ENCODE assay signal across 14 cellular contexts in the genomic region with DNA sequence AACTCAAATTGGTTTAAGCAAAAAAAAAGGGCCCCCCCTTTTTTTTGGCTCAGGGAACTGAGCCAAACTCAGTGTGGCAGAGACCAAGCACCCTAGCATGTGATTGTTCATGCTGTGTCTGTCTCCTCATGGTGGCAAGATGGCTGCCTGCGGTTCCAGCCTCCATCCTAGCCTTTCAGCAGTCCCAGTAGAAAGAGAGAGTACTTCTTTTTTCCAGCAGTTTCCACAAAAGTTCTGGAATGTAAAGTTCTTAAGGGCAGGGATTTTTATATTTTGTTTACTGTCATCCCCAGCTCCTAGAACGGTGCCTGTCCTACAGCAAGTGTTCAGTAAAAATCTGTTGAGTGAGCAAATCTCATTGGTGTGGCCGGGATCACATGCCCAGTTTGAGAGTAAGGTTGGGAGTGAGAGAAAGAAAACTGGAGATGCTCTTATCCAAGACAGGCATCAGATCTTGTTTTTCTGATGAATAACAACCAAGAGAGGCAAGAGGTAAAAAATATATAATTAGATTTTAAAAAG. TPM values are rescaled to one million over a fixed set of nuclear protein-coding genes. Genes with fewer than 3 reads are reported as not detected.
DNase-seq lines count a peak whose midpoint lies in the region; ATAC-seq and TF ChIP-seq lines count a peak whose summit lies in the region.
"Had no signal": no experiment of that assay in that cellular context is flagged by ENCODE, and none has a peak within 500 bp of the region (broad histone marks: within the 10 kb centered on the region; RNA-seq: fewer than 3 reads in every experiment).

No MANE protein-coding gene starts in this region.

- no peaks in the 10 kb centered on the region for H3K27me3 Mint-ChIP-seq in activated naive CD4-positive, alpha-beta T cell treated with anti-CD3 and anti-CD28 coated beads, Interleukin-2, amount 10 ng/mL, durations not matched to agents 7 days and 5 days
- H3K27me3 Mint-ChIP-seq in activated CD4-positive, alpha-beta memory T cell treated with anti-CD3 and anti-CD28 coated beads, Interleukin-2, amount 10 ng/mL, durations not matched to agents 7 days and 5 days = no peaks in the 10 kb centered on the region
- peaks cover 0 to 10% (median 2%) of the 10 kb centered on the region in 3 donors for H3K27me3 Mint-ChIP-seq in immature natural killer cell (ENCODE audit: low read depth in 3 of 3)

- no peak overlapping the region for H3K4me3 ChIP-seq in upper lobe of right lung
- H3K4me3 ChIP-seq: dorsolateral prefrontal cortex, thyroid gland had no signal

- peaks cover 91% of the 10 kb centered on the region for H3K4me1 Mint-ChIP-seq in activated naive CD4-positive, alpha-beta T cell treated with anti-CD3 and anti-CD28 coated beads, Interleukin-2, amount 10 ng/mL, durations not matched to agents 7 days and 5 days
- peaks cover 88% of the 10 kb centered on the region for H3K4me1 Mint-ChIP-seq in activated CD4-positive, alpha-beta memory T cell treated with anti-CD3 and anti-CD28 coated beads, Interleukin-2, amount 10 ng/mL, durations not matched to agents 7 days and 5 days
- H3K4me1 Mint-ChIP-seq in immature natural killer cell = peaks cover 88 to 93% of the 10 kb centered on the region in 2 donors

- intact Hi-C loops in upper lobe of right lung (cut with DNase I) = no loop called here

- peak overlapping the region; percentile 83 for H3K4me3 Mint-ChIP-seq in activated naive CD4-positive, alpha-beta T cell treated with anti-CD3 and anti-CD28 coated beads, Interleukin-2, amount 10 ng/mL, durations not matched to agents 7 days and 5 days
- H3K4me3 Mint-ChIP-seq in activated CD4-positive, alpha-beta memory T cell treated with anti-CD3 and anti-CD28 coated beads, Interleukin-2, amount 10 ng/mL, durations not matched to agents 7 days and 5 days = peak overlapping the region; percentile 85
- peak overlapping the region; percentile 89 to 99 (median 96) for H3K4me3 Mint-ChIP-seq in immature natural killer cell

- no peak for DNase-seq in activated naive CD4-positive, alpha-beta T cell treated with anti-CD3 and anti-CD28 coated beads, Interleukin-2, amount 10 ng/mL, durations not matched to agents 7 days and 5 days
- DNase-seq in activated naive CD4-positive, alpha-beta T cell treated with anti-CD3 and anti-CD28 coated beads, Interleukin-2, amount 50 U/mL, for 16 hours = no peak
- DNase-seq in activated CD4-positive, alpha-beta memory T cell treated with anti-CD3 and anti-CD28 coated beads, Interleukin-2, amount 10 ng/mL, durations not matched to agents 7 days and 5 days = no peak
- DNase-seq in immature natural killer cell (no peak), upper lobe of right lung (no peak), GM19240 (ENCODE audit: insufficient read length, low spot score) (no peak), MV-4-11 (lab: John Stamatoyannopoulos, UW) (no peak)
- DNase-seq: amniotic stem cell, DMS53, dorsolateral prefrontal cortex, NCI-H1436 treated with DMSO at 0.1 percent for 48 hours, T1000, thyroid gland had no signal

- peaks cover 26% of the 10 kb centered on the region for H3K4me1 ChIP-seq in upper lobe of right lung
- H3K4me1 ChIP-seq: thyroid gland had no signal

- peak overlapping the region; percentile 93 for H3K27ac Mint-ChIP-seq in activated naive CD4-positive, alpha-beta T cell treated with anti-CD3 and anti-CD28 coated beads, Interleukin-2, amount 10 ng/mL, durations not matched to agents 7 days and 5 days
- peak overlapping the region; percentile 96 for H3K27ac Mint-ChIP-seq in activated CD4-positive, alpha-beta memory T cell treated with anti-CD3 and anti-CD28 coated beads, Interleukin-2, amount 10 ng/mL, durations not matched to agents 7 days and 5 days
- H3K27ac Mint-ChIP-seq in immature natural killer cell = peak overlapping the region; percentile 97 to 99 (median 98)

- no peaks in the 10 kb centered on the region for H3K36me3 ChIP-seq in upper lobe of right lung
- H3K36me3 ChIP-seq: thyroid gland had no signal

- peaks cover 4% of the 10 kb centered on the region for H3K9me3 Mint-ChIP-seq in activated naive CD4-positive, alpha-beta T cell treated with anti-CD3 and anti-CD28 coated beads, Interleukin-2, amount 10 ng/mL, durations not matched to agents 7 days and 5 days
- H3K9me3 Mint-ChIP-seq in activated CD4-positive, alpha-beta memory T cell treated with anti-CD3 and anti-CD28 coated beads, Interleukin-2, amount 10 ng/mL, durations not matched to agents 7 days and 5 days = no peaks in the 10 kb centered on the region
- no peaks in the 10 kb centered on the region for H3K9me3 Mint-ChIP-seq in immature natural killer cell

- CTCF ChIA-PET in activated naive CD4-positive, alpha-beta T cell treated with anti-CD3 and anti-CD28 coated beads, Interleukin-2, amount 10 ng/mL, durations not matched to agents 7 days and 5 days (lab: Charles Lee) = interaction anchor here (1.4 to 2.6 kb wide), 2 partner anchors 21 to 97 kb away, joined by 4 to 15 read pairs; partner anchors contain the start of gene CHST11
- CTCF ChIA-PET in activated CD4-positive, alpha-beta memory T cell treated with anti-CD3 and anti-CD28 coated beads, Interleukin-2, amount 10 ng/mL, durations not matched to agents 7 days and 5 days (lab: Charles Lee) = interaction anchor here (0.9 to 3.3 kb wide), 5 partner anchors 13 to 97 kb away, joined by 3 to 30 read pairs (median 7); partner anchors contain the start of gene CHST11

- POLR2A ChIA-PET in activated CD4-positive, alpha-beta memory T cell treated with anti-CD3 and anti-CD28 coated beads, Interleukin-2, amount 10 ng/mL, durations not matched to agents 7 days and 5 days (lab: Charles Lee) = interaction anchor here (1.0 to 3.8 kb wide), 11 partner anchors 10 to 209 kb away, joined by 4 to 95 read pairs (median 11); partner anchors contain the start of gene CHST11

- peaks cover 51% of the 10 kb centered on the region for H3K36me3 Mint-ChIP-seq in activated naive CD4-positive, alpha-beta T cell treated with anti-CD3 and anti-CD28 coated beads, Interleukin-2, amount 10 ng/mL, durations not matched to agents 7 days and 5 days
- H3K36me3 Mint-ChIP-seq in activated CD4-positive, alpha-beta memory T cell treated with anti-CD3 and anti-CD28 coated beads, Interleukin-2, amount 10 ng/mL, durations not matched to agents 7 days and 5 days (ENCODE audit: low read depth) = peaks cover 56% of the 10 kb centered on the region
- peaks cover 7 to 27% (median 22%) of the 10 kb centered on the region in 3 donors for H3K36me3 Mint-ChIP-seq in immature natural killer cell

- ATAC-seq in upper lobe of right lung (no peak), GM19351 (IDR thresholded peaks at IDR 0.05; ENCODE audit: unreplicated experiment) (no peak)

- TF ChIP-seq CTCF in upper lobe of right lung (IDR thresholded peaks at IDR 0.05) = no peak

- H3K9me3 ChIP-seq in upper lobe of right lung = no peaks in the 10 kb centered on the region
- H3K9me3 ChIP-seq: thyroid gland had no signal

- peak overlapping the region; percentile 2 for H3K27ac ChIP-seq in upper lobe of right lung
- H3K27ac ChIP-seq: thyroid gland had no signal

- H3K27me3 ChIP-seq in upper lobe of right lung = no peaks in the 10 kb centered on the region
- H3K27me3 ChIP-seq: dorsolateral prefrontal cortex, thyroid gland had no signal

RNA-seq across cellular contexts. Expression of gene CHST11, which starts 22.5 kb away (rescaled TPM):
- total RNA-seq in activated CD4-positive, alpha-beta memory T cell treated with anti-CD3 and anti-CD28 coated beads, Interleukin-2, amount 10 ng/mL, durations not matched to agents 7 days and 5 days = 100 to 1,000 TPM; 124 to 125 TPM
- 10 to 100 TPM; 42.5 to 90.1 (median 78.4) TPM for polyA plus RNA-seq in immature natural killer cell
- total RNA-seq in upper lobe of right lung = 56.6 TPM
